17 cellular contexts compared by ENCODE assay signal in genomic region chr3:189805375-189806067, GRCh38.
"Had no signal": no experiment of that assay in that cellular context is flagged by ENCODE, and none has a peak within 500 bp of the region (broad histone marks: within the 10 kb centered on the region; RNA-seq: fewer than 3 reads in every experiment).

No MANE protein-coding gene starts in this region.

- H3K4me3 Mint-ChIP-seq: activated CD4-positive, alpha-beta T cell treated with anti-CD3 and anti-CD28 coated beads for 36 hours; activated naive CD4-positive, alpha-beta T cell treated with anti-CD3 and anti-CD28 coated beads for 36 hours; activated T-helper 17 cell treated with anti-CD3 and anti-CD28 coated beads, Interleukin-2, amount 50 U/mL, for 72 hours; naive thymus-derived CD4-positive, alpha-beta T cell; T-cell had no signal

- H3K9me3 Mint-ChIP-seq: activated naive CD4-positive, alpha-beta T cell treated with anti-CD3 and anti-CD28 coated beads for 36 hours; activated T-helper 17 cell treated with anti-CD3 and anti-CD28 coated beads, Interleukin-2, amount 50 U/mL, for 72 hours; naive thymus-derived CD4-positive, alpha-beta T cell; T-cell had no signal

- ATAC-seq: activated CD4-positive, alpha-beta T cell treated with anti-CD3 and anti-CD28 coated beads for 36 hours; activated T-helper 17 cell treated with anti-CD3 and anti-CD28 coated beads, Interleukin-2, amount 50 U/mL, for 72 hours; lower lobe of right lung; naive thymus-derived CD4-positive, alpha-beta T cell; T-cell had no signal

- H3K4me1 Mint-ChIP-seq: activated CD4-positive, alpha-beta T cell treated with anti-CD3 and anti-CD28 coated beads for 36 hours; activated T-helper 17 cell treated with anti-CD3 and anti-CD28 coated beads, Interleukin-2, amount 50 U/mL, for 72 hours; naive thymus-derived CD4-positive, alpha-beta T cell; T-cell had no signal

- H3K36me3 ChIP-seq: lower lobe of right lung, prostate gland, sigmoid colon had no signal

- H3K27me3 Mint-ChIP-seq: activated CD4-positive, alpha-beta T cell treated with anti-CD3 and anti-CD28 coated beads for 36 hours; naive thymus-derived CD4-positive, alpha-beta T cell had no signal

- H3K36me3 Mint-ChIP-seq: naive thymus-derived CD4-positive, alpha-beta T cell; T-cell had no signal

- H3K4me1 ChIP-seq: lower lobe of right lung, prostate gland, sigmoid colon had no signal

- DNase-seq: activated CD4-positive, alpha-beta T cell treated with anti-CD3 and anti-CD28 coated beads for 36 hours; activated CD8-positive, alpha-beta memory T cell treated with anti-CD3 and anti-CD28 coated beads for 24 hours; activated naive CD4-positive, alpha-beta T cell treated with anti-CD3 and anti-CD28 coated beads for 36 hours; caudate nucleus; effector memory CD4-positive, alpha-beta T cell; glutamatergic neuron; lower lobe of right lung; naive thymus-derived CD4-positive, alpha-beta T cell; occipital lobe; sigmoid colon; stimulated activated CD4-positive, alpha-beta T cell treated with anti-CD3 and anti-CD28 coated beads, Interleukin-12 subunit alpha, Interleukin-12 subunit beta, amount 100 ng/mL, for 4 hours; stimulated activated naive CD4-positive, alpha-beta T cell treated with Interleukin-2 at 50 U/mL for 16 hours; T-cell; T1000 had no signal

- H3K27ac Mint-ChIP-seq: activated CD4-positive, alpha-beta T cell treated with anti-CD3 and anti-CD28 coated beads for 36 hours; activated naive CD4-positive, alpha-beta T cell treated with anti-CD3 and anti-CD28 coated beads for 36 hours; activated T-helper 17 cell treated with anti-CD3 and anti-CD28 coated beads, Interleukin-2, amount 50 U/mL, for 72 hours; naive thymus-derived CD4-positive, alpha-beta T cell; T-cell had no signal

- H3K4me3 ChIP-seq: lower lobe of right lung, prostate gland, sigmoid colon had no signal

- H3K27me3 ChIP-seq: sigmoid colon had no signal

- H3K9me3 ChIP-seq: lower lobe of right lung, prostate gland, sigmoid colon had no signal

- H3K27ac ChIP-seq: lower lobe of right lung, prostate gland, sigmoid colon, VCaP had no signal
